In the genomic region with DNA sequence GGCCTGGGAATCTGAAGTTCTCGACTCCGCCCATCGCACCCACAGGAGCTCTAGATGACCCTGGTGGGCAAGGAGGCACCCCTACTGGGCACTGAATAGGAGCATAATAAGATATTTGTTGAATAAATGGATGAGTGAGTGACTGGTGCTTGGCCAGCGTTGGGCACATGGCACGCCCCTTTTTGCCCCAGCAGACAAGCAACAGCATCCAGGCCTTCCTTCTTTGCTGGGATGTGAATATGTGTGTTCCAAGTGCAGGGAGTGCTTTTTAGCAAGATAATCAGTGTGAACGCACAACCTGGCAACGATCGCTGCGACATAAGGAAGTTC, we compare ENCODE assay signal across 1 cellular context.
TF ChIP-seq lines count a peak whose summit lies in the region.

No MANE protein-coding gene starts in this region.

TF ChIP-seq in endothelial cell of umbilical vein, 7 proteins besides CTCF, POLR2A, EP300 and RAD21:
- TF ChIP-seq JUN (IDR thresholded peaks at IDR 0.05; ENCODE audit: borderline replicate concordance, insufficient read depth, insufficient read length, low read depth) (no peak), EZH2 (IDR thresholded peaks at IDR 0.05; ENCODE audit: borderline replicate concordance, low read depth, low read length, severe bottlenecking) (no peak), FOS (IDR thresholded peaks at IDR 0.05; ENCODE audit: borderline replicate concordance, insufficient read depth, low read length) (no peak), MYC (IDR thresholded peaks at IDR 0.05; ENCODE audit: low read depth, low read length) (no peak), POLR2AphosphoS5 (IDR thresholded peaks at IDR 0.05; ENCODE audit: insufficient read depth, low read depth, low read length) (no peak), GATA2 (IDR thresholded peaks at IDR 0.05; ENCODE audit: insufficient read depth, insufficient read length, low read depth, low read length) (no peak)
- TF ChIP-seq, protein P1, sequence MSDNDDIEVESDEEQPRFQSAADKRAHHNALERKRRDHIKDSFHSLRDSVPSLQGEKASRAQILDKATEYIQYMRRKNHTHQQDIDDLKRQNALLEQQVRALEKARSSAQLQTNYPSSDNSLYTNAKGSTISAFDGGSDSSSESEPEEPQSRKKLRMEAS (IDR thresholded peaks at IDR 0.05; ENCODE audit: insufficient read depth, insufficient read length), result no peak
